In the genomic region with DNA sequence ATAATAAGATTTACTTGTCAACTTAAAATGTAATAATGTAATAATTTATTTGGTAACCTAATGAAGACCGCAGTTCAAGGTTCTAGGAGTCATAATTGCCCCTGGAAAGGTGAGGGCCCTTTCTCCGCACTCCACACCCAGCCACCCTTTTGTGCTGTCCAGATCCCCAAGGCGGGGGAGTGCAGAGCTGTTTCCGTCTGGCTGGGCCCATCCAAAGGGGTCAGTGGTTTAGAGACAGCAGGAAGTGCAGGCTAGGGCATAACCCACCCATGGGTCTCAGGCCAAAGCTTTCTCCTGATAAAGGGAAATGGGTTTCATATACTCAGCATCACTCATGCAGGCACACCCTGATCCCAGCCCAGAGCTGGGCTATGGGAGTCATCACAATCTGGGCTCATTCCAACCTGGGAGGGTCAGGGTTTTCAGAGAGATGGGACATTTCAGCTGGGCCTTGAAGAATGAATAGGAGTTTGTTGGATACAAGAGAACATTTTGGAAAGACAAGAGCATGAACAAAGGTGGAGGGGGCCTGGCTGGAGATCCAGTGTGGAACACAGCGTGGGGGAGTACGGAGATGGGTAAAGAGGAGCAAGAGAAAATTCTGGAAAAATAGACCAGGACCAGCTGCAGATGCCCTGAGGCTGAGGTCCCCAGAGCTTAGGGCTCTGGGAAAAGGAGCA, we compare ENCODE assay signal across 15 cellular contexts.
"Had no signal": no experiment of that assay in that cellular context is flagged by ENCODE, and none has a peak within 500 bp of the region (broad histone marks: within the 10 kb centered on the region; RNA-seq: fewer than 3 reads in every experiment).

No MANE protein-coding gene starts in this region.

- H3K4me3 Mint-ChIP-seq: activated CD4-positive, alpha-beta memory T cell treated with anti-CD3 and anti-CD28 coated beads for 36 hours; activated T-helper 1 cell treated with anti-CD3 and anti-CD28 coated beads, Interleukin-12 subunit alpha, Interleukin-12 subunit beta, Interleukin-2, Interleukin-4 antibody, amounts not matched to agents 30 ng/mL and 10 ng/mL and 1 ng/mL, durations not matched to agents 14 hours and 24 hours and 36 hours; nephron progenitor cell had no signal

- DNase-seq: activated CD4-positive, alpha-beta memory T cell treated with anti-CD3 and anti-CD28 coated beads for 36 hours; activated naive CD4-positive, alpha-beta T cell treated with Interleukin-2 at 50 U/mL for 16 hours; erythroblast; left ventricle myocardium inferior; mesenchymal stem cell; nephron progenitor cell; stimulated activated naive CD4-positive, alpha-beta T cell; substantia nigra; T-helper 1 cell; transverse colon had no signal

- H3K4me1 Mint-ChIP-seq: nephron progenitor cell had no signal

- H3K9me3 ChIP-seq: left ventricle myocardium inferior, ovary, transverse colon had no signal

- H3K27ac Mint-ChIP-seq: activated CD4-positive, alpha-beta memory T cell treated with anti-CD3 and anti-CD28 coated beads for 36 hours; activated T-helper 1 cell treated with anti-CD3 and anti-CD28 coated beads, Interleukin-12 subunit alpha, Interleukin-12 subunit beta, Interleukin-2, Interleukin-4 antibody, amounts not matched to agents 30 ng/mL and 10 ng/mL and 1 ng/mL, durations not matched to agents 14 hours and 24 hours and 36 hours; nephron progenitor cell had no signal

- H3K4me1 ChIP-seq: left ventricle myocardium inferior had no signal

- H3K27ac ChIP-seq: hepatocyte, left ventricle myocardium inferior, ovary, SK-N-MC, transverse colon, VCaP had no signal

- H3K27me3 Mint-ChIP-seq: activated CD4-positive, alpha-beta memory T cell treated with anti-CD3 and anti-CD28 coated beads for 36 hours had no signal

- H3K9me3 Mint-ChIP-seq: activated CD4-positive, alpha-beta memory T cell treated with anti-CD3 and anti-CD28 coated beads for 36 hours; activated T-helper 1 cell treated with anti-CD3 and anti-CD28 coated beads, Interleukin-12 subunit alpha, Interleukin-12 subunit beta, Interleukin-2, Interleukin-4 antibody, amounts not matched to agents 30 ng/mL and 10 ng/mL and 1 ng/mL, durations not matched to agents 14 hours and 24 hours and 36 hours had no signal

- H3K4me3 ChIP-seq: hepatocyte, left ventricle myocardium inferior, ovary, SK-N-MC, transverse colon had no signal

- H3K27me3 ChIP-seq: hepatocyte, ovary had no signal

- H3K36me3 ChIP-seq: left ventricle myocardium inferior, ovary, transverse colon had no signal

- H3K36me3 Mint-ChIP-seq: activated CD4-positive, alpha-beta memory T cell treated with anti-CD3 and anti-CD28 coated beads for 36 hours had no signal
